37 cellular contexts compared by ENCODE assay signal in the genomic region with DNA sequence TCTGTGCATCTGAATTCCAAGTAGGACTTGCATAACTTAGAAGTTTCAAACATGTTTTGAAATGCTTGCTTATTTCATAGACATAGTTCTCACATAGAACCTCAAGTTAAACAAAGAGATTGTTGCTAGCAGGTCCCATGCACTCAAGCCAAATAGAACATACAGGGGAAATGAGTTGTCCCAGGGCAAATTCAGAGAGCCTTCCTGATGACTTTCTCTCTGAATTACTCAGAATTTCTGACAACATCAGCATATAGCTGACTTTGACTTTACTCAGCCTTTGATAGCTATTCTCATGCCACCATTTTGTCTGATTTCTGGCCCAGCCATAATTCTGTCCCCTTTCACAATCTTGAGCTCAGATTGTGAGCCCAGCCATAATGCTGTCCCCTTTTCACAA.
"Had no signal": no experiment of that assay in that cellular context is flagged by ENCODE, and none has a peak within 500 bp of the region (broad histone marks: within the 10 kb centered on the region; RNA-seq: fewer than 3 reads in every experiment).

No MANE protein-coding gene starts in this region.

- H3K27ac ChIP-seq: ascending aorta, Peyer's patch, RWPE1, WERI-Rb-1 had no signal

- H3K36me3 ChIP-seq: ascending aorta, Peyer's patch, WERI-Rb-1 had no signal

- H3K27me3 Mint-ChIP-seq: activated CD4-positive, alpha-beta T cell treated with anti-CD3 and anti-CD28 coated beads, Interleukin-2, amount 10 ng/mL, durations not matched to agents 7 days and 5 days; activated naive CD4-positive, alpha-beta T cell treated with anti-CD3 and anti-CD28 coated beads, Interleukin-2, amount 50 U/mL, for 24 hours; activated naive CD8-positive, alpha-beta T cell treated with anti-CD3 and anti-CD28 coated beads, Interleukin-2, amount 10 ng/mL, durations not matched to agents 7 days and 5 days had no signal

- H3K4me3 ChIP-seq: ascending aorta, Peyer's patch had no signal

- H3K4me1 Mint-ChIP-seq: activated naive CD4-positive, alpha-beta T cell treated with anti-CD3 and anti-CD28 coated beads, Interleukin-2, amount 50 U/mL, for 24 hours; activated naive CD8-positive, alpha-beta T cell treated with anti-CD3 and anti-CD28 coated beads, Interleukin-2, amount 10 ng/mL, durations not matched to agents 7 days and 5 days had no signal

- H3K27me3 ChIP-seq: ascending aorta, Peyer's patch had no signal

- H3K27ac Mint-ChIP-seq: activated CD4-positive, alpha-beta T cell treated with anti-CD3 and anti-CD28 coated beads for 36 hours; activated CD4-positive, alpha-beta T cell treated with anti-CD3 and anti-CD28 coated beads, Interleukin-2, amount 10 ng/mL, durations not matched to agents 7 days and 5 days; activated naive CD4-positive, alpha-beta T cell treated with anti-CD3 and anti-CD28 coated beads, Interleukin-2, amount 50 U/mL, for 24 hours; activated naive CD8-positive, alpha-beta T cell treated with anti-CD3 and anti-CD28 coated beads, Interleukin-2, amount 10 ng/mL, durations not matched to agents 7 days and 5 days; activated T-helper 2 cell treated with anti-CD3 and anti-CD28 coated beads, Interferon-gamma antibody, Interleukin-2, Interleukin-4, amounts not matched to agents 10 μg/mL and 5 μg/mL and 100 μg/mL, durations not matched to agents 14 hours and 24 hours and 36 hours had no signal

- H3K9me3 ChIP-seq: ascending aorta, Peyer's patch had no signal

- H3K4me1 ChIP-seq: ascending aorta, Peyer's patch had no signal

- H3K4me3 Mint-ChIP-seq: activated CD4-positive, alpha-beta T cell treated with anti-CD3 and anti-CD28 coated beads for 36 hours; activated CD4-positive, alpha-beta T cell treated with anti-CD3 and anti-CD28 coated beads, Interleukin-2, amount 10 ng/mL, durations not matched to agents 7 days and 5 days; activated naive CD4-positive, alpha-beta T cell treated with anti-CD3 and anti-CD28 coated beads, Interleukin-2, amount 50 U/mL, for 24 hours; activated naive CD8-positive, alpha-beta T cell treated with anti-CD3 and anti-CD28 coated beads, Interleukin-2, amount 10 ng/mL, durations not matched to agents 7 days and 5 days; activated T-cell treated with anti-CD3 and anti-CD28 coated beads, Interleukin-2, amount 50 U/mL, for 4 hours had no signal

- H3K36me3 Mint-ChIP-seq: activated naive CD4-positive, alpha-beta T cell treated with anti-CD3 and anti-CD28 coated beads, Interleukin-2, amount 50 U/mL, for 24 hours; activated naive CD8-positive, alpha-beta T cell treated with anti-CD3 and anti-CD28 coated beads, Interleukin-2, amount 10 ng/mL, durations not matched to agents 7 days and 5 days had no signal

- DNase-seq: activated CD4-positive, alpha-beta T cell treated with anti-CD3 and anti-CD28 coated beads for 36 hours; activated CD4-positive, alpha-beta T cell treated with anti-CD3 and anti-CD28 coated beads, Interleukin-2, amount 10 ng/mL, durations not matched to agents 7 days and 5 days; activated CD4-positive, alpha-beta T cell treated with anti-CD3 and anti-CD28 coated beads, Interleukin-2, amount 50 U/mL, for 48 hours; activated CD8-positive, alpha-beta memory T cell treated with anti-CD3 and anti-CD28 coated beads, Interleukin-2, amount 50 U/mL, for 4 hours; activated gamma-delta T cell; activated naive CD4-positive, alpha-beta T cell treated with Interleukin-2 at 50 U/mL for 16 hours; activated naive CD8-positive, alpha-beta T cell treated with anti-CD3 and anti-CD28 coated beads, Interleukin-2, amount 10 ng/mL, durations not matched to agents 7 days and 5 days; activated T-cell treated with anti-CD3 and anti-CD28 coated beads for 4 hours; activated T-cell treated with anti-CD3 and anti-CD28 coated beads, Interleukin-2, amount 50 U/mL, for 4 hours; amygdala; KG1; MM.1S; MV-4-11; NCI-H1092; NCI-H1436 treated with DMSO at 0.1 percent for 48 hours; NCI-H1694 treated with DMSO at 0.1 percent for 48 hours; NCI-H2029 treated with DMSO at 0.1 percent for 48 hours; NCI-H2107; NCI-H2171; NCI-H510A; NCI-H526; NCI-H748 treated with DMSO at 0.1 percent for 48 hours; NK-92 treated with Interleukin-12 subunit alpha and Interleukin-12 subunit beta, amount 100 ng/mL, for 24 hours; PC-3; Peyer's patch; SIG-M5; SW 1271; T-helper 1 cell; T-helper 2 cell; T-helper 9 cell; WERI-Rb-1 had no signal

- H3K9me3 Mint-ChIP-seq: activated CD4-positive, alpha-beta T cell treated with anti-CD3 and anti-CD28 coated beads, Interleukin-2, amount 10 ng/mL, durations not matched to agents 7 days and 5 days; activated naive CD4-positive, alpha-beta T cell treated with anti-CD3 and anti-CD28 coated beads, Interleukin-2, amount 50 U/mL, for 24 hours; activated naive CD8-positive, alpha-beta T cell treated with anti-CD3 and anti-CD28 coated beads, Interleukin-2, amount 10 ng/mL, durations not matched to agents 7 days and 5 days; activated T-cell treated with anti-CD3 and anti-CD28 coated beads, Interleukin-2, amount 50 U/mL, for 4 hours; activated T-helper 2 cell treated with anti-CD3 and anti-CD28 coated beads, Interferon-gamma antibody, Interleukin-2, Interleukin-4, amounts not matched to agents 10 μg/mL and 5 μg/mL and 100 μg/mL, durations not matched to agents 14 hours and 24 hours and 36 hours had no signal

- ATAC-seq: activated CD4-positive, alpha-beta T cell treated with anti-CD3 and anti-CD28 coated beads for 36 hours; activated T-cell treated with anti-CD3 and anti-CD28 coated beads, Interleukin-2, amount 50 U/mL, for 4 hours; PC-3; Right ventricle myocardium inferior; SK-N-SH treated with all-trans-retinoic acid at 6 μM for 48 hours had no signal
